14 cellular contexts compared by ENCODE assay signal in the genomic region with DNA sequence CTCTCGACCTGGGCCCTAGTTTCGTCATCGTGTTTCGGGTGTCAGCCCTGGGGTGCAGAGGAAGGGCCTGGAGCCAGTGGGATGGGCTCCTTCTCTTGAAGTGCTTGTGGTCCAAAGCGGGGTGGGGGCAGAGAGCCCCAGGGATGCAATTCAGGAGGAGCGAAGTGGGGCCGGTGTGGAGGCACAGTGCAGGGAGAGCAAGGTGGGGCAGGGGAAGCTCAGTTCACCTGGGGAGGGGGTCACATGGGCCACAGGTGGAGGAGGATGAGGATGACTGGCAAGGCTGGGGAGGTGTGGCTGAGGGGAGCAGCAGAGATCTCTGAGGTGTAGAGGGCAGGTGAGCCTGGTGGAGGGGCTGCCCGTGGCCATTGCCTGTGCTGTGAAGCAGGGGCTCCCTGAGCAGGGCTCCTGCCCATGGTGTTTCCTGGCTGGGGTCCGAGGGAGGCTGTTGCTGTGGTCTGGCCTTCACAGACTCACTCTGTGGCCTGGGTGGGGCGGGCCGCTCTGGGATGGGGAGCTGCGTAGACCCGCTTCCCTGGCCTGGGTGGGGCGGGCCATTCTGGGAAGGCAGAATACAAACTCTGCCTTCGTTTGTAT. TPM values are rescaled to one million over a fixed set of nuclear protein-coding genes. Genes with fewer than 3 reads are reported as not detected.
"Had no signal": no experiment of that assay in that cellular context is flagged by ENCODE, and none has a peak within 500 bp of the region (broad histone marks: within the 10 kb centered on the region; RNA-seq: fewer than 3 reads in every experiment).

No MANE protein-coding gene starts in this region.

- DNase-seq: activated CD4-positive, alpha-beta T cell treated with anti-CD3 and anti-CD28 coated beads, Interleukin-2, amount 10 ng/mL, durations not matched to agents 24 days and 14 days; activated naive CD4-positive, alpha-beta T cell treated with anti-CD3 and anti-CD28 coated beads, Interleukin-2, amount 50 U/mL, for 16 hours; central memory CD4-positive, alpha-beta T cell; hippocampal formation; SK-N-SH; substantia nigra had no signal

- H3K4me3 Mint-ChIP-seq: activated CD4-positive, alpha-beta T cell treated with anti-CD3 and anti-CD28 coated beads, Interleukin-2, amount 10 ng/mL, durations not matched to agents 24 days and 14 days; activated T-helper 1 cell treated with anti-CD3 and anti-CD28 coated beads, Interleukin-12 subunit alpha, Interleukin-12 subunit beta, Interleukin-2, Interleukin-4 antibody, amounts not matched to agents 30 ng/mL and 10 ng/mL and 1 ng/mL, durations not matched to agents 14 hours and 24 hours and 36 hours; memory B cell; neural crest cell; stimulated activated effector memory CD8-positive, alpha-beta T cell treated with anti-CD3 and anti-CD28 coated beads, Interleukin-12 subunit alpha, Interleukin-12 subunit beta, amount 100 ng/mL, for 72 hours had no signal

- H3K36me3 Mint-ChIP-seq: memory B cell; stimulated activated effector memory CD8-positive, alpha-beta T cell treated with anti-CD3 and anti-CD28 coated beads, Interleukin-12 subunit alpha, Interleukin-12 subunit beta, amount 100 ng/mL, for 72 hours had no signal

- H3K4me3 ChIP-seq: adrenal gland, ovary, skin epidermis had no signal

- H3K27ac Mint-ChIP-seq: activated CD4-positive, alpha-beta T cell treated with anti-CD3 and anti-CD28 coated beads, Interleukin-2, amount 10 ng/mL, durations not matched to agents 24 days and 14 days; activated T-helper 1 cell treated with anti-CD3 and anti-CD28 coated beads, Interleukin-12 subunit alpha, Interleukin-12 subunit beta, Interleukin-2, Interleukin-4 antibody, amounts not matched to agents 30 ng/mL and 10 ng/mL and 1 ng/mL, durations not matched to agents 14 hours and 24 hours and 36 hours; memory B cell; stimulated activated effector memory CD8-positive, alpha-beta T cell treated with anti-CD3 and anti-CD28 coated beads, Interleukin-12 subunit alpha, Interleukin-12 subunit beta, amount 100 ng/mL, for 72 hours had no signal

- H3K4me1 ChIP-seq: adrenal gland had no signal

- H3K4me1 Mint-ChIP-seq: activated CD4-positive, alpha-beta T cell treated with anti-CD3 and anti-CD28 coated beads, Interleukin-2, amount 10 ng/mL, durations not matched to agents 24 days and 14 days; memory B cell; stimulated activated effector memory CD8-positive, alpha-beta T cell treated with anti-CD3 and anti-CD28 coated beads, Interleukin-12 subunit alpha, Interleukin-12 subunit beta, amount 100 ng/mL, for 72 hours had no signal

- H3K9me3 ChIP-seq: adrenal gland, ovary, SK-N-SH had no signal

- ATAC-seq: stimulated activated effector memory CD8-positive, alpha-beta T cell treated with anti-CD3 and anti-CD28 coated beads, Interleukin-12 subunit alpha, Interleukin-12 subunit beta, amount 100 ng/mL, for 72 hours had no signal

- H3K27me3 ChIP-seq: ovary had no signal

- H3K9me3 Mint-ChIP-seq: activated CD4-positive, alpha-beta T cell treated with anti-CD3 and anti-CD28 coated beads, Interleukin-2, amount 10 ng/mL, durations not matched to agents 24 days and 14 days; activated T-helper 1 cell treated with anti-CD3 and anti-CD28 coated beads, Interleukin-12 subunit alpha, Interleukin-12 subunit beta, Interleukin-2, Interleukin-4 antibody, amounts not matched to agents 30 ng/mL and 10 ng/mL and 1 ng/mL, durations not matched to agents 14 hours and 24 hours and 36 hours; memory B cell; neural crest cell; stimulated activated effector memory CD8-positive, alpha-beta T cell treated with anti-CD3 and anti-CD28 coated beads, Interleukin-12 subunit alpha, Interleukin-12 subunit beta, amount 100 ng/mL, for 72 hours had no signal

- H3K36me3 ChIP-seq: adrenal gland, ovary had no signal

- H3K27ac ChIP-seq: adrenal gland, ovary, skin epidermis had no signal

RNA-seq across cellular contexts. Expression of gene SORCS2, which starts 6.9 kb away (rescaled TPM):
- total RNA-seq: activated CD4-positive, alpha-beta T cell treated with anti-CD3 and anti-CD28 coated beads, Interleukin-2, amount 10 ng/mL, durations not matched to agents 24 days and 14 days; activated T-helper 1 cell treated with anti-CD3 and anti-CD28 coated beads, Interleukin-12 subunit alpha, Interleukin-12 subunit beta, Interleukin-2, Interleukin-4 antibody, amounts not matched to agents 30 ng/mL and 10 ng/mL and 1 ng/mL, durations not matched to agents 14 hours and 24 hours and 36 hours; T-helper 1 cell treated with Interleukin-12 subunit alpha and Interleukin-12 subunit beta and Interleukin-4 antibody, amounts not matched to agents 30 ng/mL and 1 ng/mL, for 36 hours had no signal
